In the genomic region with DNA sequence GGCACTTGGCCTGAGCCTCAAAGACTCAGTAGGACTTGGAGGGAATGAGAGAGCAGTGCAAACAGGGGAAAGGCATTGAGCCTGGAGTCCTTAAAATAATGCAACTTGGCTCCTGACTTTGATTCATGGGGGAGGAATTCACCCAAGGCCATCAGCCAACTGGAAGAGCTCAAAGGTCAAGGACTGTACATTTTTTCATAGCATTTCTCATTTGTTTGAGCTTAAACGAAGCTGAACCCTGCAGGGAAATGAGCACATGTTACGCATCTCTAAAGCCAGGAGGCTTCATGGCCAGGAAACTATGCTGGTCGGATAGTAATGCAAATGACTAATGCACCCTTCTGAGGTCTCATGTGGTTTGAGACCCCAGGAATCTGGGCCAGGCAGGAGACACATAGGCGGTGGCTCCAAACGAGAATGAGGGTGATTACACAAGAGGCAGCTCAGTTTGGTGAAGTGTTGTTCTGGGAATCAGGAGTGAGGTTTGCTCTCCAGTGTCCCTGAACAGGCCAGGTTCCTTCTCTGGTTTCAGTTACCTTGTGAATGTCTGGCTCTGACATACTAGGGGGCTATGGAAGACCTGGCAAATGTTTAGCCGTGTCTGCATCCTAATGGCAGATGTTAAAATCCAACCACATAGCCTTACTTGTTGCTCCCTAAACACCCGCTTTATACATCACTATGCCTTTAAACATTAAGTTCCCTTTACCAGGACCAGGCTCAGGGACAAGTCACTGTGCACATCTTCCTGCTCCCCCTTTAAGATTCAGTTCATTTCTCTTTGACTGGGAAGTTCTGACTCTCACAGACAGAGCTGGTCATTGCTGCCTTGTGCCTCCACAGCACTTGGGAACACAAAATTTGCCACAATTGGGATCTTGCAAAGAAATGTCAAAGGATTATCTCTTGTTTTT, we compare ENCODE assay signal across 9 cellular contexts.
A peak's percentile ranks its signal among the peaks of the same experiment; 100 is the strongest.
DNase-seq lines count a peak whose midpoint lies in the region; ATAC-seq and TF ChIP-seq lines count a peak whose summit lies in the region.
"Had no signal": no experiment of that assay in that cellular context is flagged by ENCODE, and none has a peak within 500 bp of the region (broad histone marks: within the 10 kb centered on the region; RNA-seq: fewer than 3 reads in every experiment).

No MANE protein-coding gene starts in this region.

- ATAC-seq in HG03457 (IDR thresholded peaks at IDR 0.05; ENCODE audit: unreplicated experiment) (no peak), GM18517 (IDR thresholded peaks at IDR 0.05; ENCODE audit: unreplicated experiment) (no peak), GM21528 (IDR thresholded peaks at IDR 0.05; ENCODE audit: low FRiP score, unreplicated experiment) (no peak)

- no peak overlapping the region for H3K4me3 ChIP-seq in esophagus (ENCODE audit: low read depth in 1 of 2, low read length in 2 of 2)
- H3K4me3 ChIP-seq in muscle layer of duodenum (ENCODE audit: low read depth in 1 of 2, low read length in 2 of 2), result no peak overlapping the region
- H3K4me3 ChIP-seq: SK-N-MC had no signal

- WGBS in esophagus, 2 donors, result 39 to 45% methylated on average over 7 of the region's 7 CpGs

- in situ Hi-C loops in ACHN (cut with HindIII; ENCODE audit: low pct_ligation_motif_present, low pct_unique_long_range_greater_than_20kb, low sequenced_read_pairs), result no loop called here

- H3K27ac ChIP-seq in esophagus (ENCODE audit: low read depth in 2 of 2, low read length in 1 of 2) (peak overlapping the region; percentile 52 to 80), muscle layer of duodenum (ENCODE audit: low read length) (peak overlapping the region; percentile 56)
- H3K27ac ChIP-seq: SK-N-MC had no signal

- DNase-seq in ACHN, result peak; percentile 79
- peak; percentile 64 for DNase-seq in NCI-H2196 (lab: John Stamatoyannopoulos, UW; ENCODE audit: unreplicated experiment)
- no peak for DNase-seq in erythroblast (lab: John Stamatoyannopoulos, UW)

- H3K36me3 ChIP-seq in esophagus (ENCODE audit: control insufficient read depth in 2 of 2, insufficient read depth in 2 of 2, low read length in 1 of 2) (no peaks in the 10 kb centered on the region), muscle layer of duodenum (ENCODE audit: control insufficient read depth in 1 of 2, insufficient read depth in 2 of 2, low read length in 2 of 2) (no peaks in the 10 kb centered on the region)

- H3K9me3 ChIP-seq in esophagus (ENCODE audit: control insufficient read depth in 2 of 2, insufficient read depth in 1 of 2, low read depth in 1 of 2, low read length in 1 of 2) (no peaks in the 10 kb centered on the region), muscle layer of duodenum (ENCODE audit: control insufficient read depth in 1 of 2, low read length in 2 of 2) (no peaks in the 10 kb centered on the region)

- TF ChIP-seq POLR2A in erythroblast (IDR thresholded peaks at IDR 0.05; ENCODE audit: low read length), result no peak

- H3K27me3 ChIP-seq in esophagus (ENCODE audit: control insufficient read depth in 1 of 2, insufficient read depth in 2 of 2, low read length in 2 of 2) (no peaks in the 10 kb centered on the region), muscle layer of duodenum (ENCODE audit: low read depth, low read length) (no peaks in the 10 kb centered on the region)

- H3K4me1 ChIP-seq in esophagus (ENCODE audit: control insufficient read depth in 2 of 2, insufficient read depth in 2 of 2, low read length in 1 of 2), result no peaks in the 10 kb centered on the region
- peaks cover 9 to 14% of the 10 kb centered on the region in 2 donors for H3K4me1 ChIP-seq in muscle layer of duodenum (ENCODE audit: control insufficient read depth in 1 of 2, insufficient read depth in 2 of 2, low read length in 2 of 2)

Comparison
In these comparisons a context has a peak if more than half of its experiments do, and no peak if none do; other contexts are left out.
1. DNase-seq: peak in ACHN (single experiment) and NCI-H2196 (single experiment); none in erythroblast (0 of 2).